In the genomic region with DNA sequence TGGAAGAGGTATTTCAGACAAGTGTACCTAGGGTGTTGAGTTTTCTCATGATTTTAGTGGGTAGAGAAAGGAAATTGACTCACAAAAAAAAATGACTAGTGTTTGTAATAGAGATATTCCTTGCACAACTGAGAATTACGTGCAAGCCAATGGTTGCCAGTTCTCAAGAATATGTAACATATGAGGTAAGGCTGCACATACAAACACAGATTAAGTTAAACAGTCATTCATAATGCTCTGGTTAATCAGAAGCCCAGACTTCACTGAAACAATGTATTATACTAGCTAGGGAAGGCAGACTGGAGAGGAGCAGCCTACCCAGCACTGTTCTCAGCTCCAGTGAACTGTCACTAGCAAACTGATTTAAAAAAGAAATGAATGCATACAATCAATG, we compare ENCODE assay signal across 1 cellular context.
TF ChIP-seq lines count a peak whose summit lies in the region.

No MANE protein-coding gene starts in this region.

TF ChIP-seq in GM23338, 12 proteins besides CTCF, POLR2A, EP300 and RAD21 (continued from another document):
- TF ChIP-seq, protein P1, sequence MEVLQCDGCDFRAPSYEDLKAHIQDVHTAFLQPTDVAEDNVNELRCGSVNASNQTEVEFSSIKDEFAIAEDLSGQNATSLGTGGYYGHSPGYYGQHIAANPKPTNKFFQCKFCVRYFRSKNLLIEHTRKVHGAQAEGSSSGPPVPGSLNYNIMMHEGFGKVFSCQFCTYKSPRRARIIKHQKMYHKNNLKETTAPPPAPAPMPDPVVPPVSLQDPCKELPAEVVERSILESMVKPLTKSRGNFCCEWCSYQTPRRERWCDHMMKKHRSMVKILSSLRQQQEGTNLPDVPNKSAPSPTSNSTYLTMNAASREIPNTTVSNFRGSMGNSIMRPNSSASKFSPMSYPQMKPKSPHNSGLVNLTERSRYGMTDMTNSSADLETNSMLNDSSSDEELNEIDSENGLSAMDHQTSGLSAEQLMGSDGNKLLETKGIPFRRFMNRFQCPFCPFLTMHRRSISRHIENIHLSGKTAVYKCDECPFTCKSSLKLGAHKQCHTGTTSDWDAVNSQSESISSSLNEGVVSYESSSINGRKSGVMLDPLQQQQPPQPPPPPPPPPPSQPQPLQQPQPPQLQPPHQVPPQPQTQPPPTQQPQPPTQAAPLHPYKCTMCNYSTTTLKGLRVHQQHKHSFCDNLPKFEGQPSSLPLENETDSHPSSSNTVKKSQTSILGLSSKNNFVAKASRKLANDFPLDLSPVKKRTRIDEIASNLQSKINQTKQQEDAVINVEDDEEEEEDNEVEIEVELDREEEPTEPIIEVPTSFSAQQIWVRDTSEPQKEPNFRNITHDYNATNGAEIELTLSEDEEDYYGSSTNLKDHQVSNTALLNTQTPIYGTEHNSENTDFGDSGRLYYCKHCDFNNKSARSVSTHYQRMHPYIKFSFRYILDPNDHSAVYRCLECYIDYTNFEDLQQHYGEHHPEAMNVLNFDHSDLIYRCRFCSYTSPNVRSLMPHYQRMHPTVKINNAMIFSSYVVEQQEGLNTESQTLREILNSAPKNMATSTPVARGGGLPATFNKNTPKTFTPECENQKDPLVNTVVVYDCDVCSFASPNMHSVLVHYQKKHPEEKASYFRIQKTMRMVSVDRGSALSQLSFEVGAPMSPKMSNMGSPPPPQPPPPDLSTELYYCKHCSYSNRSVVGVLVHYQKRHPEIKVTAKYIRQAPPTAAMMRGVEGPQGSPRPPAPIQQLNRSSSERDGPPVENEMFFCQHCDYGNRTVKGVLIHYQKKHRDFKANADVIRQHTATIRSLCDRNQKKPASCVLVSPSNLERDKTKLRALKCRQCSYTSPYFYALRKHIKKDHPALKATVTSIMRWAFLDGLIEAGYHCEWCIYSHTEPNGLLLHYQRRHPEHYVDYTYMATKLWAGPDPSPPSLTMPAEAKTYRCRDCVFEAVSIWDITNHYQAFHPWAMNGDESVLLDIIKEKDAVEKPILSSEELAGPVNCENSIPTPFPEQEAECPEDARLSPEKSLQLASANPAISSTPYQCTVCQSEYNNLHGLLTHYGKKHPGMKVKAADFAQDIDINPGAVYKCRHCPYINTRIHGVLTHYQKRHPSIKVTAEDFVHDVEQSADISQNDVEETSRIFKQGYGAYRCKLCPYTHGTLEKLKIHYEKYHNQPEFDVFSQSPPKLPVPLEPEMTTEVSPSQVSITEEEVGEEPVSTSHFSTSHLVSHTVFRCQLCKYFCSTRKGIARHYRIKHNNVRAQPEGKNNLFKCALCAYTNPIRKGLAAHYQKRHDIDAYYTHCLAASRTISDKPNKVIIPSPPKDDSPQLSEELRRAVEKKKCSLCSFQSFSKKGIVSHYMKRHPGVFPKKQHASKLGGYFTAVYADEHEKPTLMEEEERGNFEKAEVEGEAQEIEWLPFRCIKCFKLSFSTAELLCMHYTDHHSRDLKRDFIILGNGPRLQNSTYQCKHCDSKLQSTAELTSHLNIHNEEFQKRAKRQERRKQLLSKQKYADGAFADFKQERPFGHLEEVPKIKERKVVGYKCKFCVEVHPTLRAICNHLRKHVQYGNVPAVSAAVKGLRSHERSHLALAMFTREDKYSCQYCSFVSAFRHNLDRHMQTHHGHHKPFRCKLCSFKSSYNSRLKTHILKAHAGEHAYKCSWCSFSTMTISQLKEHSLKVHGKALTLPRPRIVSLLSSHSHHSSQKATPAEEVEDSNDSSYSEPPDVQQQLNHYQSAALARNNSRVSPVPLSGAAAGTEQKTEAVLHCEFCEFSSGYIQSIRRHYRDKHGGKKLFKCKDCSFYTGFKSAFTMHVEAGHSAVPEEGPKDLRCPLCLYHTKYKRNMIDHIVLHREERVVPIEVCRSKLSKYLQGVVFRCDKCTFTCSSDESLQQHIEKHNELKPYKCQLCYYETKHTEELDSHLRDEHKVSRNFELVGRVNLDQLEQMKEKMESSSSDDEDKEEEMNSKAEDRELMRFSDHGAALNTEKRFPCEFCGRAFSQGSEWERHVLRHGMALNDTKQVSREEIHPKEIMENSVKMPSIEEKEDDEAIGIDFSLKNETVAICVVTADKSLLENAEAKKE (CRISPR knock-in tag; IDR thresholded peaks at IDR 0.05) = no peak
TF ChIP-seq in GM23338: peak in this region for 0.
